In genomic region chr9:89437772-89438171, GRCh38 we compare ENCODE assay signal across 13 cellular contexts.
DNase-seq lines count a peak whose midpoint lies in the region; ATAC-seq, FAIRE-seq and TF ChIP-seq lines count a peak whose summit lies in the region.
"Had no signal": no experiment of that assay in that cellular context is flagged by ENCODE, and none has a peak within 500 bp of the region (broad histone marks: within the 10 kb centered on the region; RNA-seq: fewer than 3 reads in every experiment).

No MANE protein-coding gene starts in this region.

- peak overlapping the region; percentile 99 for H2AK5ac ChIP-seq in H1 (ENCODE audit: low read depth, low read length)

- peak overlapping the region; percentile 24 for H2BK120ac ChIP-seq in H1 (replicated peaks; ENCODE audit: low read depth, low read length)

- peak overlapping the region; percentile 58 for H3K4ac ChIP-seq in H1 (replicated peaks; ENCODE audit: insufficient read length, low read depth, low read length)

- no peak overlapping the region for H3K9ac ChIP-seq in SU-DHL-6 (ENCODE audit: low read length)
- H3K9ac ChIP-seq in H1 (replicated peaks in 1 of 4; ENCODE audit: extremely low read depth in 1 of 4, low read depth in 3 of 4, low read length in 3 of 4), result no peak overlapping the region

- no peak for TF ChIP-seq RAD21 in H1 (IDR thresholded peaks at IDR 0.05 in 1 of 2, conservative IDR thresholded peaks at IDR 0.05 in 1 of 2; ENCODE audit: low read depth in 2 of 2, low read length in 2 of 2)

- H2AFZ ChIP-seq in SU-DHL-6 (ENCODE audit: low read depth, low read length, severe bottlenecking) (no peak overlapping the region), H1 (ENCODE audit: low read length) (no peak overlapping the region)

- peak overlapping the region; percentile 17 for H3K4me3 Mint-ChIP-seq in activated CD4-positive, alpha-beta T cell treated with anti-CD3 and anti-CD28 coated beads for 36 hours
- H3K4me3 Mint-ChIP-seq in stimulated activated naive CD8-positive, alpha-beta T cell treated with anti-CD3 and anti-CD28 coated beads, Interleukin-15, amount 100 ng/mL, for 72 hours, result peak overlapping the region; percentile 17 to 60

- H3K14ac ChIP-seq in H1 (ENCODE audit: insufficient read length), result no peak overlapping the region

- no peak for DNase-seq in activated CD4-positive, alpha-beta T cell treated with anti-CD3 and anti-CD28 coated beads for 36 hours
- DNase-seq in activated CD4-positive, alpha-beta T cell treated with anti-CD3 and anti-CD28 coated beads for 1 hour, result no peak
- DNase-seq in H1 (ENCODE audit: low read depth in 1 of 2, low spot score in 2 of 2), result no peak
- no peak for DNase-seq in stimulated activated naive CD8-positive, alpha-beta T cell treated with anti-CD3 and anti-CD28 coated beads, Interleukin-15, amount 100 ng/mL, for 72 hours
- DNase-seq in lower leg skin (ENCODE audit: low spot score in 2 of 2), result no peak
- DNase-seq in T-helper 9 cell, result no peak
- DNase-seq in MG63, result no peak
- DNase-seq: ovary had no signal

- TF ChIP-seq CTCF in SU-DHL-6 (IDR thresholded peaks at IDR 0.05; ENCODE audit: insufficient read depth, low read length, poor library complexity, severe bottlenecking), result no peak
- no peak for TF ChIP-seq CTCF in H1 (IDR thresholded peaks at IDR 0.05; ENCODE audit: control extremely low read depth in 1 of 3, insufficient read depth in 1 of 3, low read depth in 1 of 3, low read length in 3 of 3)
- TF ChIP-seq CTCF in lower leg skin (IDR thresholded peaks at IDR 0.05), result no peak

- H3K4me3 ChIP-seq in SU-DHL-6 (ENCODE audit: insufficient read depth, low read length, poor library complexity, severe bottlenecking), result no peak overlapping the region
- no peak overlapping the region for H3K4me3 ChIP-seq in H1 (ENCODE audit: extremely low read depth in 1 of 4, insufficient read depth in 2 of 4, low read depth in 3 of 4, low read length in 4 of 4)
- no peak overlapping the region for H3K4me3 ChIP-seq in lower leg skin (ENCODE audit: low read depth, poor library complexity, severe bottlenecking)
- no peak overlapping the region for H3K4me3 ChIP-seq in MG63
- H3K4me3 ChIP-seq: lower lobe of right lung, ovary, upper lobe of left lung had no signal

- peak overlapping the region; percentile 75 for H3K27ac Mint-ChIP-seq in activated CD4-positive, alpha-beta T cell treated with anti-CD3 and anti-CD28 coated beads for 36 hours
- peak overlapping the region; percentile 71 to 87 for H3K27ac Mint-ChIP-seq in stimulated activated naive CD8-positive, alpha-beta T cell treated with anti-CD3 and anti-CD28 coated beads, Interleukin-15, amount 100 ng/mL, for 72 hours

- peak overlapping the region; percentile 79; the same call in 1 of the 2 replicates for H4K8ac ChIP-seq in H1 (ENCODE audit: extremely low read depth, insufficient read depth, low read length)

- H3K4me2 ChIP-seq in SU-DHL-6 (ENCODE audit: low read depth, low read length, poor library complexity, severe bottlenecking) (no peak overlapping the region), H1 (ENCODE audit: insufficient read depth in 1 of 2, low read depth in 2 of 2, low read length in 2 of 2) (no peak overlapping the region)

- peak overlapping the region; percentile 99 for H4K91ac ChIP-seq in H1 (replicated peaks; ENCODE audit: insufficient read length, low read length)

- no peak for TF ChIP-seq EP300 in H1 (IDR thresholded peaks at IDR 0.05; ENCODE audit: borderline replicate concordance in 1 of 2, low read depth in 2 of 2, low read length in 2 of 2)

- no peak overlapping the region for H4K5ac ChIP-seq in H1 (ENCODE audit: insufficient read length, low read depth, low read length)

- no peak overlapping the region for H3K56ac ChIP-seq in H1 (replicated peaks; ENCODE audit: insufficient read length, low read depth, low read length)

- H2BK20ac ChIP-seq in H1 (ENCODE audit: low read length), result no peak overlapping the region

- CTCF ChIA-PET in activated CD4-positive, alpha-beta T cell treated with anti-CD3 and anti-CD28 coated beads for 36 hours (lab: Charles Lee), result interaction anchor here (0.5 to 1.9 kb wide), 5 partner anchors 8 to 34 kb away, joined by 3 to 8 read pairs (median 3); no protein-coding TSS in a partner anchor
- CTCF ChIA-PET in H1 (lab: Charles Lee; ENCODE audit: partially characterized antibody), result interaction anchor here (0.7 to 6.3 kb wide), 4 partner anchors 8 to 111 kb away, joined by 3 to 45 read pairs (median 4); no protein-coding TSS in a partner anchor

- peaks cover 19% of the 10 kb centered on the region for H3F3A ChIP-seq in SU-DHL-6 (ENCODE audit: insufficient read depth)

- H3K79me2 ChIP-seq in SU-DHL-6 (ENCODE audit: insufficient read depth, low read length) (no peaks in the 10 kb centered on the region), H1 (ENCODE audit: control insufficient read depth in 1 of 2, insufficient read depth in 2 of 2, low read length in 2 of 2) (peaks cover 0 to 66% of the 10 kb centered on the region in 2 experiments; a peak in 2 of 4 replicates)

- H3K4me1 Mint-ChIP-seq in activated CD4-positive, alpha-beta T cell treated with anti-CD3 and anti-CD28 coated beads for 36 hours, result peaks cover 93% of the 10 kb centered on the region
- H3K4me1 Mint-ChIP-seq in stimulated activated naive CD8-positive, alpha-beta T cell treated with anti-CD3 and anti-CD28 coated beads, Interleukin-15, amount 100 ng/mL, for 72 hours, result peaks cover 98% of the 10 kb centered on the region

- no peaks in the 10 kb centered on the region; the same call in 1 of the 2 replicates for H4K20me1 ChIP-seq in SU-DHL-6 (ENCODE audit: low read depth, low read length)
- peaks cover 2 to 3% of the 10 kb centered on the region in 2 experiments for H4K20me1 ChIP-seq in H1 (replicated peaks in 1 of 2; ENCODE audit: control insufficient read depth in 1 of 2, insufficient read depth in 2 of 2, low read length in 2 of 2)

- peak overlapping the region; percentile 93; the same call in 1 of the 2 replicates for H2BK15ac ChIP-seq in H1 (ENCODE audit: low read length)

- peaks cover 22 to 66% (median 38%) of the 10 kb centered on the region in 4 experiments for H3K4me1 ChIP-seq in H1 (replicated peaks in 1 of 4; ENCODE audit: control insufficient read depth in 3 of 4, insufficient read depth in 4 of 4, low read length in 3 of 4)

- no peaks in the 10 kb centered on the region for H3K9me3 Mint-ChIP-seq in activated CD4-positive, alpha-beta T cell treated with anti-CD3 and anti-CD28 coated beads for 36 hours (ENCODE audit: low read depth)
- H3K9me3 Mint-ChIP-seq in stimulated activated naive CD8-positive, alpha-beta T cell treated with anti-CD3 and anti-CD28 coated beads, Interleukin-15, amount 100 ng/mL, for 72 hours, result no peaks in the 10 kb centered on the region

- H3K79me1 ChIP-seq in H1 (ENCODE audit: low read depth, low read length), result peaks cover 33% of the 10 kb centered on the region

- TF ChIP-seq POLR2A in H1 (IDR thresholded peaks at IDR 0.05; ENCODE audit: control extremely low read depth in 1 of 2, low read depth in 2 of 2, low read length in 2 of 2), result no peak
- TF ChIP-seq POLR2A in lower leg skin (IDR thresholded peaks at IDR 0.05), result no peak

- H3K18ac ChIP-seq in H1 (ENCODE audit: extremely low read depth, low read length), result peak overlapping the region; percentile 68; the same call in 1 of the 2 replicates

- peak overlapping the region; percentile 98 for H2BK5ac ChIP-seq in H1 (ENCODE audit: low read depth, low read length)

- POLR2A ChIA-PET in activated CD4-positive, alpha-beta T cell treated with anti-CD3 and anti-CD28 coated beads for 36 hours (lab: Charles Lee), result interaction anchor here (0.6 kb wide), 2 partner anchors 13 to 14 kb away, joined by 3 read pairs; no protein-coding TSS in a partner anchor
- POLR2A ChIA-PET in H1 (lab: Charles Lee; ENCODE audit: partially characterized antibody), result interaction anchor here (1.1 to 2.0 kb wide), 2 partner anchors 9 to 110 kb away, joined by 3 to 5 read pairs; no protein-coding TSS in a partner anchor

- H2BK12ac ChIP-seq in H1 (ENCODE audit: low read depth, low read length), result peak overlapping the region; percentile 100

- H3K27ac ChIP-seq in SU-DHL-6 (ENCODE audit: low read depth, low read length) (peak overlapping the region; percentile 24), H1 (ENCODE audit: low read depth, low read length) (peak overlapping the region; percentile 95; the same call in 1 of the 2 replicates)
- H3K27ac ChIP-seq: lower lobe of right lung, ovary, VCaP had no signal

- no peak for FAIRE-seq in H1 (lab: Jason Lieb, UNC)

- H3K9me3 ChIP-seq in SU-DHL-6 (ENCODE audit: insufficient read depth, low read length) (no peaks in the 10 kb centered on the region), H1 (ENCODE audit: insufficient read depth in 2 of 2, low read depth in 1 of 2, low read length in 1 of 2) (no peaks in the 10 kb centered on the region), MG63 (no peaks in the 10 kb centered on the region)
- H3K9me3 ChIP-seq: lower lobe of right lung, ovary, upper lobe of left lung had no signal

- no peak for ATAC-seq in activated CD4-positive, alpha-beta T cell treated with anti-CD3 and anti-CD28 coated beads for 36 hours
- ATAC-seq in stimulated activated naive CD8-positive, alpha-beta T cell treated with anti-CD3 and anti-CD28 coated beads, Interleukin-15, amount 100 ng/mL, for 72 hours, result peak; percentile 4
- ATAC-seq: Right ventricle myocardium inferior had no signal

- H3K36me3 ChIP-seq in SU-DHL-6 (ENCODE audit: low read length), result no peaks in the 10 kb centered on the region
- no peaks in the 10 kb centered on the region; a peak in 1 of 8 replicates for H3K36me3 ChIP-seq in H1 (ENCODE audit: control insufficient read depth in 2 of 4, insufficient read depth in 4 of 4, low read length in 3 of 4)
- no peaks in the 10 kb centered on the region for H3K36me3 ChIP-seq in MG63
- H3K36me3 ChIP-seq: lower lobe of right lung, ovary, upper lobe of left lung had no signal

- no peaks in the 10 kb centered on the region for H3K9me2 ChIP-seq in SU-DHL-6 (replicated peaks; ENCODE audit: insufficient read depth, low read length)

- no peaks in the 10 kb centered on the region for H3K23me2 ChIP-seq in H1 (ENCODE audit: low read depth, low read length)

- no peaks in the 10 kb centered on the region for H3K27me3 Mint-ChIP-seq in activated CD4-positive, alpha-beta T cell treated with anti-CD3 and anti-CD28 coated beads for 36 hours
- H3K27me3 Mint-ChIP-seq in stimulated activated naive CD8-positive, alpha-beta T cell treated with anti-CD3 and anti-CD28 coated beads, Interleukin-15, amount 100 ng/mL, for 72 hours, result no peaks in the 10 kb centered on the region

- H3K27me3 ChIP-seq in SU-DHL-6 (ENCODE audit: low read length), result no peaks in the 10 kb centered on the region
- no peaks in the 10 kb centered on the region for H3K27me3 ChIP-seq in H1 (replicated peaks in 1 of 4; ENCODE audit: control insufficient read depth in 3 of 4, extremely low read depth in 1 of 4, insufficient read depth in 3 of 4, low read length in 3 of 4)
- H3K27me3 ChIP-seq in MG63, result no peaks in the 10 kb centered on the region
- H3K27me3 ChIP-seq: ovary, upper lobe of left lung had no signal

- WGBS in H1 (ENCODE audit: extremely low coverage in 1 of 2, insufficient coverage in 1 of 2, insufficient read length in 1 of 2, insufficient replicate concordance in 2 of 2, low coverage in 1 of 2, low lambda C conversion rate in 2 of 2, missing lambda C conversion rate in 1 of 2), 2 experiments, result 84% methylated on average over 5 of the region's 5 CpGs; no CpG with 5 or more reads in 1 of the 2 experiments
- WGBS in lower leg skin, 2 donors, result 89 to 92% methylated on average over 5 of the region's 5 CpGs

- H3K36me3 Mint-ChIP-seq in activated CD4-positive, alpha-beta T cell treated with anti-CD3 and anti-CD28 coated beads for 36 hours (ENCODE audit: low read depth), result peaks cover 51% of the 10 kb centered on the region

- no peak overlapping the region for H3K23ac ChIP-seq in H1 (ENCODE audit: insufficient read length)

- intact Hi-C loops in activated CD4-positive, alpha-beta T cell treated with anti-CD3 and anti-CD28 coated beads for 36 hours (cut with DNase I, micrococcal nuclease), result no loop called here
- intact Hi-C loops in lower leg skin (cut with DNase I; ENCODE audit: low total_unique reads), result no loop called here
